ENCODE assay signal across 22 cellular contexts in the genomic region with DNA sequence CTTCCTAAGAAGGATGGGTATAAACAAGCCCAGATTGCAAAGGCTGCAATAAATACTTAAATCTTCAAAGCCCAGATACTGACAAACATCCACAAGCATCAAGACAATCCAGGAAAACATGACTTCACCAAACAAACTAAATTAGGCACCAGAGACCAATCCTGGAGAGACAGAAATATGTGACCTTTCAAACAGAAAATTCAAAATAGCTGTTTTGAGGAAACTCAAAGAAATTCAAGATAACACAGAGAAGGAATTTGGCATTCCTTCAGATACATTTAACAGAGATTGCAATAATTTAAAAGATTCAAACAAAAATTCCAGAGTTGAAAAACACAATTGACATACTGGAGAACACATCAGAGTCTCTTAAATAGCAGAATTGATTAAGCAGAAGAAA.
"Had no signal": no experiment of that assay in that cellular context is flagged by ENCODE, and none has a peak within 500 bp of the region (broad histone marks: within the 10 kb centered on the region; RNA-seq: fewer than 3 reads in every experiment).

No MANE protein-coding gene starts in this region.

- FAIRE-seq: kidney had no signal

- ATAC-seq: activated CD4-positive, alpha-beta T cell treated with anti-CD3 and anti-CD28 coated beads for 36 hours; activated CD8-positive, alpha-beta T cell treated with anti-CD3 and anti-CD28 coated beads for 36 hours; activated naive CD4-positive, alpha-beta T cell treated with anti-CD3 and anti-CD28 coated beads, Interleukin-2, amount 50 U/mL, for 72 hours; activated T-cell treated with anti-CD3 and anti-CD28 coated beads, Interleukin-2, amount 50 U/mL, for 4 hours; body of pancreas; natural killer cell had no signal

- H3K9me3 ChIP-seq: body of pancreas, neutrophil, testis had no signal

- H3K4me1 Mint-ChIP-seq: memory B cell, natural killer cell had no signal

- H3K4me1 ChIP-seq: body of pancreas, stomach had no signal

- H3K27me3 ChIP-seq: body of pancreas, stomach, testis had no signal

- H3K4me3 ChIP-seq: body of pancreas, left ventricle myocardium inferior, stomach, testis had no signal

- H3K36me3 ChIP-seq: left ventricle myocardium inferior, neutrophil, stomach, WERI-Rb-1 had no signal

- H3K4me3 Mint-ChIP-seq: activated CD4-positive, alpha-beta T cell treated with anti-CD3 and anti-CD28 coated beads for 36 hours; activated CD8-positive, alpha-beta T cell treated with anti-CD3 and anti-CD28 coated beads for 36 hours; activated T-cell treated with anti-CD3 and anti-CD28 coated beads, Interleukin-2, amount 50 U/mL, for 4 hours; memory B cell; natural killer cell had no signal

- H3K9me3 Mint-ChIP-seq: natural killer cell had no signal

- H3K27ac Mint-ChIP-seq: activated CD4-positive, alpha-beta T cell treated with anti-CD3 and anti-CD28 coated beads for 36 hours; activated CD8-positive, alpha-beta T cell treated with anti-CD3 and anti-CD28 coated beads for 36 hours; activated naive CD4-positive, alpha-beta T cell treated with anti-CD3 and anti-CD28 coated beads, Interleukin-2, amount 50 U/mL, for 72 hours; memory B cell; natural killer cell had no signal

- H3K27ac ChIP-seq: body of pancreas, left ventricle myocardium inferior, neutrophil, stomach, testis, WERI-Rb-1 had no signal

- DNase-seq: activated CD4-positive, alpha-beta T cell treated with anti-CD3 and anti-CD28 coated beads for 36 hours; activated CD8-positive, alpha-beta T cell treated with anti-CD3 and anti-CD28 coated beads for 36 hours; activated effector memory CD4-positive, alpha-beta T cell treated with anti-CD3 and anti-CD28 coated beads, Interleukin-2, amount 50 U/mL, for 16 hours; activated T-cell treated with anti-CD3 and anti-CD28 coated beads, Interleukin-2, amount 50 U/mL, for 4 hours; amygdala; body of pancreas; caudate nucleus; cortex of kidney; effector CD8-positive, alpha-beta T cell; kidney; left ventricle myocardium inferior; natural killer cell; stimulated activated CD4-positive, alpha-beta T cell treated with anti-CD3 and anti-CD28 coated beads, Interleukin-12 subunit alpha, Interleukin-12 subunit beta, amount 100 ng/mL, for 4 hours; stimulated activated CD4-positive, alpha-beta T cell treated with anti-CD3 and anti-CD28 coated beads, Interleukin-2, amount 100 ng/mL, for 24 hours; stomach; T-helper 1 cell; T1000; testis; WERI-Rb-1 had no signal
